In the genomic region with DNA sequence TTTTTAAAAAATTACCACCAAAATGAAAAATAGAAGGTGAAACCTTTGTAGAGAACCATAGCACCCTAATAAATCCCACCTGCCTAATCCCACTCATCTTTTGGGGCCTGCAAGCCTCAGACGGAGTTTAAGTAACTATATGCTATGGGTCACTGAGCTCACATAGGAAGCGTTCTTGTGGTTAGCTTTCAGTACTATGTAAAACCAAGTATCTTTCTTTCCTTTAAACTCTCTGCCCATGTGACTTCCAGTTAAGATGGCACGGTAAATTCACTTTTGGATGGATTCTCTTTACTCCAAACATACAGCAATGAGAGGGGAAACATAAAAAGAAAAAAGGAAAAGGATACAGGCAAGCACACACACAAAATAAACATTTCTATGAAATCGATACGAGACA, we compare ENCODE assay signal across 12 cellular contexts. TPM values are rescaled to one million over a fixed set of nuclear protein-coding genes. Genes with fewer than 3 reads are reported as not detected.
DNase-seq lines count a peak whose midpoint lies in the region; ATAC-seq and TF ChIP-seq lines count a peak whose summit lies in the region.
"Had no signal": no experiment of that assay in that cellular context is flagged by ENCODE, and none has a peak within 500 bp of the region (broad histone marks: within the 10 kb centered on the region; RNA-seq: fewer than 3 reads in every experiment).

No MANE protein-coding gene starts in this region.

- no peak overlapping the region for H3K4me3 ChIP-seq in hepatocyte

- ATAC-seq in GM18867 (IDR thresholded peaks at IDR 0.05; ENCODE audit: unreplicated experiment) (peak; percentile 78), GM21423 (IDR thresholded peaks at IDR 0.05; ENCODE audit: unreplicated experiment) (peak; percentile 72), HG03196 (IDR thresholded peaks at IDR 0.05; ENCODE audit: unreplicated experiment) (peak; percentile 65)

- peaks cover 43% of the 10 kb centered on the region for H3K4me1 ChIP-seq in hepatocyte (ENCODE audit: insufficient read depth)

- 60% methylated on average over 5 of the region's 5 CpGs for WGBS in hepatocyte (ENCODE audit: low lambda C conversion rate, missing lambda C conversion rate)

- peaks cover 57% of the 10 kb centered on the region for H3K79me2 ChIP-seq in hepatocyte

- no peaks in the 10 kb centered on the region for H3K9me2 ChIP-seq in hepatocyte (replicated peaks; ENCODE audit: insufficient read depth)

- H3K9me3 ChIP-seq in hepatocyte (ENCODE audit: low read depth) = no peaks in the 10 kb centered on the region

- no peak for DNase-seq in hepatocyte (ENCODE audit: low spot score)
- no peak for DNase-seq in HuH-7 (ENCODE audit: low spot score)
- no peak for DNase-seq in globus pallidus (ENCODE audit: low spot score)
- no peak for DNase-seq in activated CD4-positive, CD25-positive, alpha-beta regulatory T cell treated with anti-CD3 and anti-CD28 coated beads, Interleukin-2, amount 50 U/mL, for 72 hours
- DNase-seq: activated T-cell treated with anti-CD3 and anti-CD28 coated beads, Interleukin-2, amount 50 U/mL, for 48 hours; cortex of kidney; glutamatergic neuron; Kasumi-1; NCI-H748 treated with DMSO at 0.1 percent for 48 hours had no signal

- no peak overlapping the region for H2AFZ ChIP-seq in hepatocyte

- no peaks in the 10 kb centered on the region for H3K27me3 ChIP-seq in hepatocyte

- H3K36me3 ChIP-seq in hepatocyte (replicated peaks; ENCODE audit: insufficient read depth, low read depth) = no peaks in the 10 kb centered on the region

- peak overlapping the region; percentile 39 for H3K27ac ChIP-seq in hepatocyte

- no peaks in the 10 kb centered on the region for H4K20me1 ChIP-seq in hepatocyte (ENCODE audit: insufficient read depth, poor library complexity, severe bottlenecking)

- H3K4me2 ChIP-seq in hepatocyte = peak overlapping the region; percentile 8

- TF ChIP-seq CTCF in hepatocyte (IDR thresholded peaks at IDR 0.05; ENCODE audit: poor library complexity) = no peak

RNA-seq across cellular contexts. Expression of gene FANCC, which starts 50.9 kb away (rescaled TPM):
- 11.8 and 15.6 TPM in 2 replicates for total RNA-seq in hepatocyte
- polyA plus RNA-seq in hepatocyte = 13.1 TPM in 2 replicates
